Comparison of ENCODE assay signal across 25 cellular contexts in genomic region chr10:1980459-1980858, GRCh38.
"Had no signal": no experiment of that assay in that cellular context is flagged by ENCODE, and none has a peak within 500 bp of the region (broad histone marks: within the 10 kb centered on the region; RNA-seq: fewer than 3 reads in every experiment).

No MANE protein-coding gene starts in this region.

- H3K27me3 ChIP-seq: colonic mucosa, esophagus squamous epithelium, foreskin keratinocyte, gastrocnemius medialis, heart left ventricle, heart right ventricle, hepatocyte had no signal

- H3K4me3 Mint-ChIP-seq: dendritic cell treated with granulocyte-macrophage colony-stimulating factor and Interleukin-4, amounts not matched to agents 40 ng/mL and 50 ng/mL, for 4 days; effector memory CD8-positive, alpha-beta T cell; endodermal cell had no signal

- H3K79me2 ChIP-seq: hepatocyte had no signal

- H3K9me3 Mint-ChIP-seq: dendritic cell treated with granulocyte-macrophage colony-stimulating factor and Interleukin-4, amounts not matched to agents 40 ng/mL and 50 ng/mL, for 4 days had no signal

- ATAC-seq: effector memory CD8-positive, alpha-beta T cell; esophagus mucosa; foreskin keratinocyte; gastrocnemius medialis; gastroesophageal sphincter; heart left ventricle; heart right ventricle had no signal

- H3K4me3 ChIP-seq: colonic mucosa, coronary artery, dorsolateral prefrontal cortex, esophagus muscularis mucosa, esophagus squamous epithelium, gastrocnemius medialis, gastroesophageal sphincter, heart left ventricle, heart right ventricle, hepatocyte had no signal

- H3K4me2 ChIP-seq: hepatocyte had no signal

- DNase-seq: colonic mucosa; cortex of kidney; dermis blood vessel endothelial cell; dorsolateral prefrontal cortex; effector CD4-positive, alpha-beta T cell; effector CD8-positive, alpha-beta T cell; effector memory CD4-positive, alpha-beta T cell; effector memory CD8-positive, alpha-beta T cell; endodermal cell; erythroblast; esophagus squamous epithelium; foreskin fibroblast; foreskin keratinocyte; foreskin melanocyte; gastrocnemius medialis; glutamatergic neuron; heart left ventricle; heart right ventricle had no signal

- H3K27ac ChIP-seq: colonic mucosa, coronary artery, dorsolateral prefrontal cortex, epithelial cell of prostate, esophagus muscularis mucosa, esophagus squamous epithelium, foreskin keratinocyte, gastrocnemius medialis, gastroesophageal sphincter, heart left ventricle, heart right ventricle, hepatocyte had no signal

- H3K27ac Mint-ChIP-seq: dendritic cell treated with granulocyte-macrophage colony-stimulating factor and Interleukin-4, amounts not matched to agents 40 ng/mL and 50 ng/mL, for 4 days; effector memory CD8-positive, alpha-beta T cell; endodermal cell had no signal

- H3K27me3 Mint-ChIP-seq: dendritic cell treated with granulocyte-macrophage colony-stimulating factor and Interleukin-4, amounts not matched to agents 40 ng/mL and 50 ng/mL, for 4 days had no signal

- H3K36me3 ChIP-seq: colonic mucosa, esophagus muscularis mucosa, esophagus squamous epithelium, gastrocnemius medialis, gastroesophageal sphincter, heart left ventricle, heart right ventricle had no signal

- H2AFZ ChIP-seq: hepatocyte had no signal

- H3K4me1 ChIP-seq: colonic mucosa, esophagus muscularis mucosa, esophagus squamous epithelium, foreskin keratinocyte, gastrocnemius medialis, gastroesophageal sphincter, heart left ventricle, heart right ventricle had no signal

- H3K9me3 ChIP-seq: colonic mucosa had no signal
